In genomic region chr16:3282103-3282746, GRCh38 we compare ENCODE assay signal across 8 cellular contexts. TPM values are rescaled to one million over a fixed set of nuclear protein-coding genes. Genes with fewer than 3 reads are reported as not detected.
DNase-seq lines count a peak whose midpoint lies in the region; ATAC-seq and TF ChIP-seq lines count a peak whose summit lies in the region.

No MANE protein-coding gene starts in this region.

- H2BK12ac ChIP-seq in trophoblast cell (ENCODE audit: low read length) = no peak overlapping the region

- peak; percentile 13 for DNase-seq in activated naive CD4-positive, alpha-beta T cell treated with anti-CD3 and anti-CD28 coated beads for 36 hours
- DNase-seq in activated naive CD4-positive, alpha-beta T cell treated with Interleukin-2 at 50 U/mL for 16 hours = no peak
- DNase-seq in NCI-H146 (lab: John Stamatoyannopoulos, UW) (peak; percentile 90), glutamatergic neuron (peak; percentile 79), trophoblast cell (peak in 1 of 2 donors; percentile 8), C1 segment of cervical spinal cord (lab: John Stamatoyannopoulos, UW) (no peak)

- TF ChIP-seq CTCF in VCaP (conservative IDR thresholded peaks at IDR 0.05) (no peak), glutamatergic neuron (IDR thresholded peaks at IDR 0.05; ENCODE audit: partially characterized antibody, unreplicated experiment) (no peak)

- intact Hi-C loops in activated naive CD4-positive, alpha-beta T cell treated with anti-CD3 and anti-CD28 coated beads for 36 hours (cut with micrococcal nuclease) = loop anchor here (2.0 kb wide), 1 partner anchor 93 kb away; the partner anchor contains the start of gene OR1F1

- H3K36me3 Mint-ChIP-seq in activated naive CD4-positive, alpha-beta T cell treated with anti-CD3 and anti-CD28 coated beads for 36 hours (ENCODE audit: low read depth) = peaks cover 35% of the 10 kb centered on the region
- H3K36me3 Mint-ChIP-seq in glutamatergic neuron (ENCODE audit: unreplicated experiment) = peaks cover 10% of the 10 kb centered on the region

- peaks cover 3% of the 10 kb centered on the region for H3K9me3 ChIP-seq in trophoblast cell (ENCODE audit: insufficient read depth, low read depth, low read length)

- no peak overlapping the region for H2AK5ac ChIP-seq in trophoblast cell (ENCODE audit: low read length)

- no peaks in the 10 kb centered on the region for H3K27me3 Mint-ChIP-seq in activated naive CD4-positive, alpha-beta T cell treated with anti-CD3 and anti-CD28 coated beads for 36 hours (ENCODE audit: low read depth)
- peaks cover 20% of the 10 kb centered on the region for H3K27me3 Mint-ChIP-seq in glutamatergic neuron (ENCODE audit: unreplicated experiment)

- peak overlapping the region; percentile 10 for H2BK120ac ChIP-seq in trophoblast cell (ENCODE audit: insufficient read depth, low read length, poor library complexity)

- H2BK5ac ChIP-seq in trophoblast cell (ENCODE audit: low read depth, low read length, poor library complexity) = peak overlapping the region; percentile 7

- peak overlapping the region; percentile 95 for H3K4me3 Mint-ChIP-seq in activated naive CD4-positive, alpha-beta T cell treated with anti-CD3 and anti-CD28 coated beads for 36 hours
- peak overlapping the region; percentile 96 for H3K4me3 Mint-ChIP-seq in glutamatergic neuron (ENCODE audit: unreplicated experiment)

- H3K4me2 ChIP-seq in trophoblast cell (ENCODE audit: low read length) = peak overlapping the region; percentile 76

- peaks cover 10% of the 10 kb centered on the region for H3K9me3 Mint-ChIP-seq in activated naive CD4-positive, alpha-beta T cell treated with anti-CD3 and anti-CD28 coated beads for 36 hours
- H3K9me3 Mint-ChIP-seq in glutamatergic neuron (ENCODE audit: unreplicated experiment) = peaks cover 13% of the 10 kb centered on the region

- no CpG with 5 or more reads among the region's 30 CpGs for WGBS in trophoblast cell (ENCODE audit: extremely low coverage, insufficient coverage, insufficient read length)

- peak overlapping the region; percentile 65 for H3K14ac ChIP-seq in trophoblast cell (ENCODE audit: low read length)

- no peaks in the 10 kb centered on the region for H3K27me3 ChIP-seq in trophoblast cell (ENCODE audit: insufficient read depth, low read length)

- peaks cover 14% of the 10 kb centered on the region for H3K79me2 ChIP-seq in trophoblast cell (ENCODE audit: control insufficient read depth, insufficient read depth, low read length, poor library complexity)

- H4K12ac ChIP-seq in trophoblast cell (ENCODE audit: low read depth, low read length) = peak overlapping the region; percentile 70

- peak; percentile 19 for ATAC-seq in HG02798 (IDR thresholded peaks at IDR 0.05; ENCODE audit: poor library complexity, unreplicated experiment)

- H3K79me1 ChIP-seq in trophoblast cell (ENCODE audit: low read length) = peaks cover 14% of the 10 kb centered on the region

- H3K27ac Mint-ChIP-seq in activated naive CD4-positive, alpha-beta T cell treated with anti-CD3 and anti-CD28 coated beads for 36 hours = peak overlapping the region; percentile 97
- peak overlapping the region; percentile 97 for H3K27ac Mint-ChIP-seq in glutamatergic neuron (ENCODE audit: unreplicated experiment)

- peak overlapping the region; percentile 81 for H4K8ac ChIP-seq in trophoblast cell (ENCODE audit: low read depth, low read length)

- CTCF ChIA-PET in activated naive CD4-positive, alpha-beta T cell treated with anti-CD3 and anti-CD28 coated beads for 36 hours (lab: Charles Lee) = interaction anchor here (0.9 kb wide), 1 partner anchor 152 kb away, joined by 4 read pairs; no protein-coding TSS in a partner anchor

- no peak overlapping the region for H3K23ac ChIP-seq in trophoblast cell (ENCODE audit: low read length)

- H2AFZ ChIP-seq in trophoblast cell (ENCODE audit: insufficient read depth, low read length, poor library complexity) = peak overlapping the region; percentile 90

- peak overlapping the region; percentile 49 for H3K9ac ChIP-seq in trophoblast cell (ENCODE audit: low read length)

- peak overlapping the region; percentile 24 for H3K4ac ChIP-seq in trophoblast cell (ENCODE audit: low read depth, low read length)

- H3K4me3 ChIP-seq in trophoblast cell (ENCODE audit: low read depth, low read length) = peak overlapping the region; percentile 71

- peaks cover 28% of the 10 kb centered on the region for H3K4me1 Mint-ChIP-seq in activated naive CD4-positive, alpha-beta T cell treated with anti-CD3 and anti-CD28 coated beads for 36 hours (ENCODE audit: low read depth)
- peaks cover 11% of the 10 kb centered on the region for H3K4me1 Mint-ChIP-seq in glutamatergic neuron (ENCODE audit: low read depth, unreplicated experiment)

- peak overlapping the region; percentile 59 for H4K91ac ChIP-seq in trophoblast cell (ENCODE audit: low read depth, low read length)

- H3K27ac ChIP-seq in VCaP (peak overlapping the region; percentile 93), trophoblast cell (ENCODE audit: low read depth, low read length) (peak overlapping the region; percentile 90)

- H3K36me3 ChIP-seq in trophoblast cell (ENCODE audit: control insufficient read depth in 1 of 2, insufficient read depth in 2 of 2, low read length in 2 of 2) = peaks cover 13 to 15% of the 10 kb centered on the region in 2 experiments

- peak overlapping the region; percentile 54 for H3K18ac ChIP-seq in trophoblast cell (ENCODE audit: low read length)

- H3K4me1 ChIP-seq in trophoblast cell (ENCODE audit: control insufficient read depth in 1 of 2, insufficient read depth in 2 of 2, low read length in 2 of 2) = peaks cover 13 to 17% of the 10 kb centered on the region in 2 experiments

RNA-seq across cellular contexts. Expression of gene ZNF263, which starts 1.1 kb away (rescaled TPM):
- 10 to 100 TPM in 1 of 2 experiments, 1 to 10 TPM in 1; 9.1 to 12.2 TPM for total RNA-seq in activated naive CD4-positive, alpha-beta T cell treated with anti-CD3 and anti-CD28 coated beads for 36 hours
- total RNA-seq in glutamatergic neuron (ENCODE audit: unreplicated experiment) = 33.1 TPM
- polyA plus RNA-seq in trophoblast cell (2013) = 13.5 and 13.9 TPM in 2 replicates

RNA-seq across cellular contexts. Expression of gene TIGD7, which starts 23.0 kb away (rescaled TPM):
- total RNA-seq in activated naive CD4-positive, alpha-beta T cell treated with anti-CD3 and anti-CD28 coated beads for 36 hours = 1 to 10 TPM; 3.8 to 4.1 TPM
- 8.6 TPM for total RNA-seq in glutamatergic neuron (ENCODE audit: unreplicated experiment)
- polyA plus RNA-seq in trophoblast cell (2013) = 1.8 and 2.1 TPM in 2 replicates

RNA-seq across cellular contexts. Expression of gene ZNF75A, which starts 23.1 kb away (rescaled TPM):
- 10 to 100 TPM; 10.5 to 12.4 TPM for total RNA-seq in activated naive CD4-positive, alpha-beta T cell treated with anti-CD3 and anti-CD28 coated beads for 36 hours
- total RNA-seq in glutamatergic neuron (ENCODE audit: unreplicated experiment) = 62.4 TPM
- 17.4 and 17.5 TPM in 2 replicates for polyA plus RNA-seq in trophoblast cell (2013)

RNA-seq across cellular contexts. Expression of gene MEFV, which starts 25.8 kb away (rescaled TPM):
- total RNA-seq in activated naive CD4-positive, alpha-beta T cell treated with anti-CD3 and anti-CD28 coated beads for 36 hours = under 1 TPM; 0.07 TPM
- total RNA-seq in glutamatergic neuron (ENCODE audit: unreplicated experiment) = not detected
- 0.04 TPM in 1 of 2 replicates, not detected in the other for polyA plus RNA-seq in trophoblast cell (2013)

RNA-seq across cellular contexts. Expression of gene ZNF200, which starts 47.3 kb away (rescaled TPM):
- 10 to 100 TPM in 1 of 2 experiments, 1 to 10 TPM in 1; 9.7 to 10.1 TPM for total RNA-seq in activated naive CD4-positive, alpha-beta T cell treated with anti-CD3 and anti-CD28 coated beads for 36 hours
- total RNA-seq in glutamatergic neuron (ENCODE audit: unreplicated experiment) = 12.2 TPM
- 3.4 and 3.8 TPM in 2 replicates for polyA plus RNA-seq in trophoblast cell (2013)

Comparison
In these comparisons a context has a peak if more than half of its experiments do, and no peak if none do; other contexts are left out.
1. DNase-seq: peak in activated naive CD4-positive, alpha-beta T cell treated with anti-CD3 and anti-CD28 coated beads for 36 hours (single experiment), NCI-H146 (single experiment) and glutamatergic neuron (single experiment); none in activated naive CD4-positive, alpha-beta T cell treated with Interleukin-2 at 50 U/mL for 16 hours (single experiment) and C1 segment of cervical spinal cord (0 of 14).